In the genomic region with DNA sequence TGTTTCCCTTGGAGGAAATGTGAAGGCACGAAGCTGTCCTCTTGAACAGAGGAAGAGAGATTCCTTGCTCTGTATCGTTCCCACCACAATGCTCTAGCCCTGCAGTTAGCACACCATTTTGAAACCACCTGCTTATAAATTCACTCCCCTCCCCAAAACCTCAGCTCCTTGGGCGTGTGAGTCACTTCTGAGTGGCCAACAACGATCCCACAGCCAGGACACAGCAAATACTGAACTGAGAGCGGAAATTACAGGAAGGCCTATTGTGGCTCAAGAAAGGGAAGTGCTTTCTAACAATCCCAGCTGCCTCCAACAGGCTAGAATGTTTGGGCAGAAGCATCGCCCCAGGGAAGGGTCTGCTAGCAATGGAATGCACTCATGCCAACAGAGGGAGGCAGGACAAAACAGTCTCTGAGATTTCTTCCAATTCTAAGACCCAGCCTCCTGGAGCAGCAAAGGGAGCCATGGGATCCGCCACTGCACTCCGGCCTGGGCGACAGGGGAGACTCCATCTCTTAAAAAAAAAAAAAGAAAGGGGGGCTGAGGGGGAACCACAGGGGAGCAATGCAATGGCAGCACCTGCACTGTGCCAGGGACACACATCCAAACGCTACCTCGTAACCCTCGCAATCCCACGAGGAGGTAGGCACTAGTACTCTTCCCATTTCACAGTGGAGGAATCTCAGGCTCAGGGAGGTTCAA, we compare ENCODE assay signal across 1 cellular context.
TF ChIP-seq lines count a peak whose summit lies in the region.

No MANE protein-coding gene starts in this region.

TF ChIP-seq in GM12878, 131 proteins besides CTCF, POLR2A, EP300 and RAD21 (continued from another document and continues in another):
- TF ChIP-seq SRF (IDR thresholded peaks at IDR 0.05; ENCODE audit: low read depth in 2 of 2, low read length in 2 of 2), result 0 out of 4 replicates have a peak, but pooled peaks of 1 of the 2 experiments have one; percentile 37
- no peak for TF ChIP-seq KDM1A (IDR thresholded peaks at IDR 0.05; ENCODE audit: borderline replicate concordance)
- no peak for TF ChIP-seq ESRRA (IDR thresholded peaks at IDR 0.05; ENCODE audit: low read length)
- TF ChIP-seq ZNF687 (IDR thresholded peaks at IDR 0.05), result 0 out of 2 replicates have a peak, but pooled peaks have one; percentile 38
- no peak for TF ChIP-seq NR2C2 (IDR thresholded peaks at IDR 0.05; ENCODE audit: borderline replicate concordance, control insufficient read depth, insufficient read length, low read depth)
- no peak for TF ChIP-seq JUND (IDR thresholded peaks at IDR 0.05; ENCODE audit: low read depth, low read length)
- peak; percentile 96 for TF ChIP-seq SPI1 (IDR thresholded peaks at IDR 0.05; ENCODE audit: borderline replicate concordance, insufficient read depth, low read depth, low read length)
- TF ChIP-seq, protein P1, sequence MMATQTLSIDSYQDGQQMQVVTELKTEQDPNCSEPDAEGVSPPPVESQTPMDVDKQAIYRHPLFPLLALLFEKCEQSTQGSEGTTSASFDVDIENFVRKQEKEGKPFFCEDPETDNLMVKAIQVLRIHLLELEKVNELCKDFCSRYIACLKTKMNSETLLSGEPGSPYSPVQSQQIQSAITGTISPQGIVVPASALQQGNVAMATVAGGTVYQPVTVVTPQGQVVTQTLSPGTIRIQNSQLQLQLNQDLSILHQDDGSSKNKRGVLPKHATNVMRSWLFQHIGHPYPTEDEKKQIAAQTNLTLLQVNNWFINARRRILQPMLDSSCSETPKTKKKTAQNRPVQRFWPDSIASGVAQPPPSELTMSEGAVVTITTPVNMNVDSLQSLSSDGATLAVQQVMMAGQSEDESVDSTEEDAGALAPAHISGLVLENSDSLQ (IDR thresholded peaks at IDR 0.05), result no peak
- no peak for TF ChIP-seq REST (IDR thresholded peaks at IDR 0.05; ENCODE audit: low read depth, low read length)
- TF ChIP-seq, protein P2, sequence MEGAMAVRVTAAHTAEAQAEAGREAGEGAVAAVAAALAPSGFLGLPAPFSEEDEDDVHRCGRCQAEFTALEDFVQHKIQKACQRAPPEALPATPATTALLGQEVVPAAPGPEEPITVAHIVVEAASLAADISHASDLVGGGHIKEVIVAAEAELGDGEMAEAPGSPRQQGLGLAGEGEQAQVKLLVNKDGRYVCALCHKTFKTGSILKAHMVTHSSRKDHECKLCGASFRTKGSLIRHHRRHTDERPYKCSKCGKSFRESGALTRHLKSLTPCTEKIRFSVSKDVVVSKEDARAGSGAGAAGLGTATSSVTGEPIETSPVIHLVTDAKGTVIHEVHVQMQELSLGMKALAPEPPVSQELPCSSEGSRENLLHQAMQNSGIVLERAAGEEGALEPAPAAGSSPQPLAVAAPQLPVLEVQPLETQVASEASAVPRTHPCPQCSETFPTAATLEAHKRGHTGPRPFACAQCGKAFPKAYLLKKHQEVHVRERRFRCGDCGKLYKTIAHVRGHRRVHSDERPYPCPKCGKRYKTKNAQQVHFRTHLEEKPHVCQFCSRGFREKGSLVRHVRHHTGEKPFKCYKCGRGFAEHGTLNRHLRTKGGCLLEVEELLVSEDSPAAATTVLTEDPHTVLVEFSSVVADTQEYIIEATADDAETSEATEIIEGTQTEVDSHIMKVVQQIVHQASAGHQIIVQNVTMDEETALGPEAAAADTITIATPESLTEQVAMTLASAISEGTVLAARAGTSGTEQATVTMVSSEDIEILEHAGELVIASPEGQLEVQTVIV (IDR thresholded peaks at IDR 0.05; ENCODE audit: borderline replicate concordance, partially characterized antibody), result no peak
- no peak for TF ChIP-seq SUZ12 (IDR thresholded peaks at IDR 0.05; ENCODE audit: unreplicated experiment)
- TF ChIP-seq GABPA (IDR thresholded peaks at IDR 0.05; ENCODE audit: low read depth), result peak; percentile 18; the same call in 1 of the 2 replicates
- no peak for TF ChIP-seq MYC (IDR thresholded peaks at IDR 0.05; ENCODE audit: insufficient read depth, insufficient read length, insufficient replicate concordance, low read length, severe bottlenecking)
- no peak for TF ChIP-seq NFYA (IDR thresholded peaks at IDR 0.05; ENCODE audit: borderline replicate concordance, low read depth, low read length)
- no peak for TF ChIP-seq FOXM1 (IDR thresholded peaks at IDR 0.05; ENCODE audit: low read depth, low read length)
- TF ChIP-seq BRCA1 (IDR thresholded peaks at IDR 0.05; ENCODE audit: low read depth, low read length), result no peak
- TF ChIP-seq, protein P3, sequence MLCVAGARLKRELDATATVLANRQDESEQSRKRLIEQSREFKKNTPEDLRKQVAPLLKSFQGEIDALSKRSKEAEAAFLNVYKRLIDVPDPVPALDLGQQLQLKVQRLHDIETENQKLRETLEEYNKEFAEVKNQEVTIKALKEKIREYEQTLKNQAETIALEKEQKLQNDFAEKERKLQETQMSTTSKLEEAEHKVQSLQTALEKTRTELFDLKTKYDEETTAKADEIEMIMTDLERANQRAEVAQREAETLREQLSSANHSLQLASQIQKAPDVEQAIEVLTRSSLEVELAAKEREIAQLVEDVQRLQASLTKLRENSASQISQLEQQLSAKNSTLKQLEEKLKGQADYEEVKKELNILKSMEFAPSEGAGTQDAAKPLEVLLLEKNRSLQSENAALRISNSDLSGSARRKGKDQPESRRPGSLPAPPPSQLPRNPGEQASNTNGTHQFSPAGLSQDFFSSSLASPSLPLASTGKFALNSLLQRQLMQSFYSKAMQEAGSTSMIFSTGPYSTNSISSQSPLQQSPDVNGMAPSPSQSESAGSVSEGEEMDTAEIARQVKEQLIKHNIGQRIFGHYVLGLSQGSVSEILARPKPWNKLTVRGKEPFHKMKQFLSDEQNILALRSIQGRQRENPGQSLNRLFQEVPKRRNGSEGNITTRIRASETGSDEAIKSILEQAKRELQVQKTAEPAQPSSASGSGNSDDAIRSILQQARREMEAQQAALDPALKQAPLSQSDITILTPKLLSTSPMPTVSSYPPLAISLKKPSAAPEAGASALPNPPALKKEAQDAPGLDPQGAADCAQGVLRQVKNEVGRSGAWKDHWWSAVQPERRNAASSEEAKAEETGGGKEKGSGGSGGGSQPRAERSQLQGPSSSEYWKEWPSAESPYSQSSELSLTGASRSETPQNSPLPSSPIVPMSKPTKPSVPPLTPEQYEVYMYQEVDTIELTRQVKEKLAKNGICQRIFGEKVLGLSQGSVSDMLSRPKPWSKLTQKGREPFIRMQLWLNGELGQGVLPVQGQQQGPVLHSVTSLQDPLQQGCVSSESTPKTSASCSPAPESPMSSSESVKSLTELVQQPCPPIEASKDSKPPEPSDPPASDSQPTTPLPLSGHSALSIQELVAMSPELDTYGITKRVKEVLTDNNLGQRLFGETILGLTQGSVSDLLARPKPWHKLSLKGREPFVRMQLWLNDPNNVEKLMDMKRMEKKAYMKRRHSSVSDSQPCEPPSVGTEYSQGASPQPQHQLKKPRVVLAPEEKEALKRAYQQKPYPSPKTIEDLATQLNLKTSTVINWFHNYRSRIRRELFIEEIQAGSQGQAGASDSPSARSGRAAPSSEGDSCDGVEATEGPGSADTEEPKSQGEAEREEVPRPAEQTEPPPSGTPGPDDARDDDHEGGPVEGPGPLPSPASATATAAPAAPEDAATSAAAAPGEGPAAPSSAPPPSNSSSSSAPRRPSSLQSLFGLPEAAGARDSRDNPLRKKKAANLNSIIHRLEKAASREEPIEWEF (IDR thresholded peaks at IDR 0.05; ENCODE audit: insufficient replicate concordance, low read depth, low read length), result no peak
- TF ChIP-seq SP1 (IDR thresholded peaks at IDR 0.05; ENCODE audit: low read depth, low read length), result no peak
- no peak for TF ChIP-seq ZZZ3 (IDR thresholded peaks at IDR 0.05; ENCODE audit: control insufficient read depth, insufficient read length, low read depth)
- TF ChIP-seq ZNF217 (IDR thresholded peaks at IDR 0.05), result no peak
- TF ChIP-seq PML (IDR thresholded peaks at IDR 0.05; ENCODE audit: low read length), result no peak
- no peak for TF ChIP-seq SMC3 (IDR thresholded peaks at IDR 0.05; ENCODE audit: borderline replicate concordance, low read length)
- no peak for TF ChIP-seq CBX3 (IDR thresholded peaks at IDR 0.05; ENCODE audit: borderline replicate concordance, low read depth)
- no peak for TF ChIP-seq SREBF2 (IDR thresholded peaks at IDR 0.05; ENCODE audit: low read length)
- TF ChIP-seq, protein P4, sequence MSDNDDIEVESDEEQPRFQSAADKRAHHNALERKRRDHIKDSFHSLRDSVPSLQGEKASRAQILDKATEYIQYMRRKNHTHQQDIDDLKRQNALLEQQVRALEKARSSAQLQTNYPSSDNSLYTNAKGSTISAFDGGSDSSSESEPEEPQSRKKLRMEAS (IDR thresholded peaks at IDR 0.05; ENCODE audit: low read depth, low read length), result no peak
- TF ChIP-seq CEBPB (IDR thresholded peaks at IDR 0.05; ENCODE audit: borderline replicate concordance in 1 of 2, low read depth in 2 of 2, low read length in 2 of 2), result no peak
- no peak for TF ChIP-seq TCF3 (IDR thresholded peaks at IDR 0.05; ENCODE audit: borderline replicate concordance, insufficient read depth, low read depth, low read length)
- TF ChIP-seq PBX3 (IDR thresholded peaks at IDR 0.05; ENCODE audit: insufficient replicate concordance, low read depth, low read length), result no peak
- no peak for TF ChIP-seq E2F8 (IDR thresholded peaks at IDR 0.05; ENCODE audit: low read depth, partially characterized antibody)
- TF ChIP-seq POLR2AphosphoS5 (IDR thresholded peaks at IDR 0.05; ENCODE audit: low read length), result 0 out of 2 replicates have a peak, but pooled peaks have one; percentile 22
- TF ChIP-seq HDAC2 (IDR thresholded peaks at IDR 0.05), result no peak
- no peak for TF ChIP-seq ZNF384 (IDR thresholded peaks at IDR 0.05; ENCODE audit: borderline replicate concordance, low read depth, low read length)
